ENCODE assay signal across 23 cellular contexts in genomic region chr17:3848229-3848628, GRCh38.
"Had no signal": no experiment of that assay in that cellular context is flagged by ENCODE, and none has a peak within 500 bp of the region (broad histone marks: within the 10 kb centered on the region; RNA-seq: fewer than 3 reads in every experiment).

No MANE protein-coding gene starts in this region.

- H3K27ac ChIP-seq: body of pancreas, colonic mucosa, esophagus squamous epithelium, hepatocyte, left lung, psoas muscle, right lobe of liver, transverse colon, vagina, VCaP had no signal

- H3K9me3 ChIP-seq: body of pancreas, colonic mucosa, esophagus squamous epithelium, left lung, psoas muscle, right lobe of liver, transverse colon, vagina had no signal

- H3K4me1 ChIP-seq: colonic mucosa had no signal

- H3K4me3 ChIP-seq: body of pancreas, colonic mucosa, esophagus squamous epithelium, hepatocyte, left lung, psoas muscle, right lobe of liver, smooth muscle cell, transverse colon, vagina had no signal

- FAIRE-seq: endometrium had no signal

- H3K9me3 Mint-ChIP-seq: activated CD4-positive, alpha-beta memory T cell treated with anti-CD3 and anti-CD28 coated beads, Interleukin-2, amount 10 ng/mL, durations not matched to agents 7 days and 5 days; memory B cell had no signal

- H2AFZ ChIP-seq: hepatocyte had no signal

- DNase-seq: activated CD4-positive, alpha-beta memory T cell treated with anti-CD3 and anti-CD28 coated beads, Interleukin-2, amount 10 ng/mL, durations not matched to agents 7 days and 5 days; activated CD4-positive, alpha-beta T cell treated with anti-CD3 and anti-CD28 coated beads for 36 hours; activated effector memory CD4-positive, alpha-beta T cell treated with anti-CD3 and anti-CD28 coated beads, Interleukin-2, amount 50 U/mL, for 16 hours; activated T-cell treated with anti-CD3 and anti-CD28 coated beads, Interleukin-2, amount 50 U/mL, for 48 hours; amniotic stem cell; body of pancreas; central memory CD4-positive, alpha-beta T cell; colonic mucosa; esophagus squamous epithelium; islet precursor cell; left lung; nephron progenitor cell; psoas muscle; right lobe of liver; stimulated activated naive CD8-positive, alpha-beta T cell treated with anti-CD3 and anti-CD28 coated beads, Interleukin-15, Interleukin-2, amounts not matched to agents 100 U/mL and 50 U/mL, for 24 hours; transverse colon had no signal

- H3K36me3 Mint-ChIP-seq: activated naive CD8-positive, alpha-beta T cell had no signal

- H3K27me3 ChIP-seq: body of pancreas, colonic mucosa, hepatocyte, left lung, right lobe of liver, transverse colon, vagina had no signal

- H3K36me3 ChIP-seq: colonic mucosa, transverse colon had no signal

- ATAC-seq: activated CD4-positive, alpha-beta T cell treated with anti-CD3 and anti-CD28 coated beads for 36 hours; body of pancreas; left lung; psoas muscle; right lobe of liver; stimulated activated naive CD8-positive, alpha-beta T cell treated with anti-CD3 and anti-CD28 coated beads, Interleukin-15, Interleukin-2, amounts not matched to agents 100 U/mL and 50 U/mL, for 24 hours had no signal

- H3K27ac Mint-ChIP-seq: activated CD4-positive, alpha-beta memory T cell treated with anti-CD3 and anti-CD28 coated beads, Interleukin-2, amount 10 ng/mL, durations not matched to agents 7 days and 5 days; activated CD4-positive, alpha-beta T cell treated with anti-CD3 and anti-CD28 coated beads for 36 hours; activated naive CD8-positive, alpha-beta T cell; memory B cell; nephron progenitor cell had no signal

- H3K4me3 Mint-ChIP-seq: activated CD4-positive, alpha-beta memory T cell treated with anti-CD3 and anti-CD28 coated beads, Interleukin-2, amount 10 ng/mL, durations not matched to agents 7 days and 5 days; activated CD4-positive, alpha-beta T cell treated with anti-CD3 and anti-CD28 coated beads for 36 hours; activated naive CD8-positive, alpha-beta T cell; memory B cell; nephron progenitor cell had no signal

- H3K4me2 ChIP-seq: hepatocyte, smooth muscle cell had no signal
